ENCODE assay signal across 8 cellular contexts in the genomic region with DNA sequence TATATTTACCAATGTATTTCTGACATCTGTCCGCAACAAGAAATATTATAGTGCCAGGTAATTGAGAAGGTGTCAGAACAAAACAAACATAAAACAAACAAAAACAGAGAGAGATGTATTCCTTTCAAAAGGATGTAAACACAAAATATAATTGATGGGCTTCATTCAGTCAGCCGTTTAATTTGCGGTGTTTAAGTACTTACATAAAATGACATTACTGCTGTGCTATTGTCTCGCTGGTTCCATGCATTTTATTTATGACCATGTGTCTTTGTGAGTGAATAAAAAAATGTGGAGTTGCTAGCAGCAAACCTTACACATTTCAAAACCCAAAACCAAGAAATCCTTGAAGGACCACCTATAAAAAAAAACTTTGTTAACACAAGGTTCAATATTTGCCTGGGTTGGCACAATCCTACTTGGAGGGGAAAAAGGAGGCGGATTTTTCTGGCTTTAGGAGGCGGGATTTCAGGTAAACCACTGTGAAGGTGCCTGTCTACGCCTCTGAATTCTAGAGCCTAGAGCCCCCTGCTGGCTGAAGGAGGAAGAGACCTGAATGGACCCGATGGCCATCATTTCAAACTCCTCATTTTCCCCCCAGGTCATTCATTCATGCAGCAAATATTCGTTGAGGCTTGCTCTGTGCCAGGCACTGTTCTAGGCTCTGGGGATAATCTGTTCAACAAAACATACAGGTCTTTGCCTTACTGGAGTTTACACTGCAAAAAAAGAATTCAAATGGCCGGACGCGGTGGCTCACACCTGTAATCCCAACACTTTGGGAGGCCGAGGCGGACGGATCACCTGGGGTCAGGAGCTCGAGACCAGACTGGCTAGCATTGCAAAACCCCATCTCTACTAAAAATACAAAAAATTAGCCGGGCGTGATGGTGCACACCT.
DNase-seq lines count a peak whose midpoint lies in the region; ATAC-seq and TF ChIP-seq lines count a peak whose summit lies in the region.

No MANE protein-coding gene starts in this region.

- H3K9me3 ChIP-seq in endodermal cell (ENCODE audit: control insufficient read depth, low read length) = no peaks in the 10 kb centered on the region

- H3K4me3 ChIP-seq in endodermal cell (ENCODE audit: low read length) = no peak overlapping the region

- H3K27ac ChIP-seq in endodermal cell (ENCODE audit: low read depth, low read length) = no peak overlapping the region

- peak; percentile 70 for DNase-seq in Daoy (ENCODE audit: low read depth)
- DNase-seq in NCI-H748 (lab: John Stamatoyannopoulos, UW; ENCODE audit: unreplicated experiment) = peak; percentile 94
- DNase-seq in activated CD4-positive, alpha-beta memory T cell treated with anti-CD3 and anti-CD28 coated beads, Interleukin-2, amount 10 ng/mL, durations not matched to agents 7 days and 5 days = peak; percentile 72
- peak; percentile 93 for DNase-seq in endodermal cell
- DNase-seq in naive thymus-derived CD8-positive, alpha-beta T cell = peak; percentile 46 to 84 (median 65)
- peak; percentile 63 to 67 for DNase-seq in stimulated activated naive CD8-positive, alpha-beta T cell treated with anti-CD3 and anti-CD28 coated beads, Interleukin-15, amount 100 ng/mL, for 72 hours
- no peak for DNase-seq in putamen (ENCODE audit: low spot score)

- POLR2A ChIA-PET in activated CD4-positive, alpha-beta memory T cell treated with anti-CD3 and anti-CD28 coated beads, Interleukin-2, amount 10 ng/mL, durations not matched to agents 7 days and 5 days (lab: Charles Lee) = interaction anchor here (1.0 kb wide), 1 partner anchor 169 kb away, joined by 3 read pairs; no protein-coding TSS in a partner anchor
- POLR2A ChIA-PET in naive thymus-derived CD8-positive, alpha-beta T cell (lab: Charles Lee) = no interaction called here

- no peaks in the 10 kb centered on the region for H3K36me3 Mint-ChIP-seq in activated CD4-positive, alpha-beta memory T cell treated with anti-CD3 and anti-CD28 coated beads, Interleukin-2, amount 10 ng/mL, durations not matched to agents 7 days and 5 days (ENCODE audit: low read depth)
- no peaks in the 10 kb centered on the region for H3K36me3 Mint-ChIP-seq in endodermal cell (ENCODE audit: low read depth)
- no peaks in the 10 kb centered on the region for H3K36me3 Mint-ChIP-seq in naive thymus-derived CD8-positive, alpha-beta T cell

- peaks cover 27% of the 10 kb centered on the region for H3K27me3 Mint-ChIP-seq in activated CD4-positive, alpha-beta memory T cell treated with anti-CD3 and anti-CD28 coated beads, Interleukin-2, amount 10 ng/mL, durations not matched to agents 7 days and 5 days
- peaks cover 2% of the 10 kb centered on the region for H3K27me3 Mint-ChIP-seq in endodermal cell (ENCODE audit: insufficient read depth)
- H3K27me3 Mint-ChIP-seq in naive thymus-derived CD8-positive, alpha-beta T cell = peaks cover 10 to 44% (median 17%) of the 10 kb centered on the region in 5 donors
- H3K27me3 Mint-ChIP-seq in stimulated activated naive CD8-positive, alpha-beta T cell treated with anti-CD3 and anti-CD28 coated beads, Interleukin-15, amount 100 ng/mL, for 72 hours = peaks cover 7% of the 10 kb centered on the region

- H3K9ac ChIP-seq in endodermal cell (ENCODE audit: extremely low read depth, low read length, poor library complexity, severe bottlenecking) = no peak overlapping the region

- 68 to 72% methylated on average over 14 to 18 of the region's 18 CpGs for WGBS in endodermal cell (ENCODE audit: insufficient coverage in 1 of 2, insufficient read length in 1 of 2), 2 experiments

- ATAC-seq in HG03342 (IDR thresholded peaks at IDR 0.05; ENCODE audit: unreplicated experiment) = peak; percentile 69
- peak; percentile 78 to 95 for ATAC-seq in naive thymus-derived CD8-positive, alpha-beta T cell
- peak; percentile 75 for ATAC-seq in stimulated activated naive CD8-positive, alpha-beta T cell treated with anti-CD3 and anti-CD28 coated beads, Interleukin-15, amount 100 ng/mL, for 72 hours

- H3K36me3 ChIP-seq in endodermal cell (ENCODE audit: control insufficient read depth, insufficient read depth, low read length) = no peaks in the 10 kb centered on the region

- peak; percentile 90 for TF ChIP-seq CTCF in endodermal cell (conservative IDR thresholded peaks at IDR 0.05)

- CTCF ChIA-PET in activated CD4-positive, alpha-beta memory T cell treated with anti-CD3 and anti-CD28 coated beads, Interleukin-2, amount 10 ng/mL, durations not matched to agents 7 days and 5 days (lab: Charles Lee) = interaction anchor here (1.5 to 4.2 kb wide), 3 partner anchors 167 to 199 kb away, joined by 3 to 74 read pairs (median 40); no protein-coding TSS in a partner anchor

- no peaks in the 10 kb centered on the region for H3K9me3 Mint-ChIP-seq in activated CD4-positive, alpha-beta memory T cell treated with anti-CD3 and anti-CD28 coated beads, Interleukin-2, amount 10 ng/mL, durations not matched to agents 7 days and 5 days
- no peaks in the 10 kb centered on the region for H3K9me3 Mint-ChIP-seq in endodermal cell
- no peaks in the 10 kb centered on the region for H3K9me3 Mint-ChIP-seq in naive thymus-derived CD8-positive, alpha-beta T cell
- H3K9me3 Mint-ChIP-seq in stimulated activated naive CD8-positive, alpha-beta T cell treated with anti-CD3 and anti-CD28 coated beads, Interleukin-15, amount 100 ng/mL, for 72 hours = no peaks in the 10 kb centered on the region

- H3K27me3 ChIP-seq in endodermal cell (ENCODE audit: control insufficient read depth, insufficient read depth, low read length, poor library complexity, severe bottlenecking) = no peaks in the 10 kb centered on the region

- H3K4me3 Mint-ChIP-seq in activated CD4-positive, alpha-beta memory T cell treated with anti-CD3 and anti-CD28 coated beads, Interleukin-2, amount 10 ng/mL, durations not matched to agents 7 days and 5 days = no peak overlapping the region
- no peak overlapping the region for H3K4me3 Mint-ChIP-seq in endodermal cell
- no peak overlapping the region for H3K4me3 Mint-ChIP-seq in naive thymus-derived CD8-positive, alpha-beta T cell
- H3K4me3 Mint-ChIP-seq in stimulated activated naive CD8-positive, alpha-beta T cell treated with anti-CD3 and anti-CD28 coated beads, Interleukin-15, amount 100 ng/mL, for 72 hours = no peak overlapping the region

- peaks cover 13% of the 10 kb centered on the region for H3K4me1 Mint-ChIP-seq in activated CD4-positive, alpha-beta memory T cell treated with anti-CD3 and anti-CD28 coated beads, Interleukin-2, amount 10 ng/mL, durations not matched to agents 7 days and 5 days
- peaks cover 2% of the 10 kb centered on the region for H3K4me1 Mint-ChIP-seq in endodermal cell
- peaks cover 0 to 2% (median 0%) of the 10 kb centered on the region in 4 donors for H3K4me1 Mint-ChIP-seq in naive thymus-derived CD8-positive, alpha-beta T cell
- peaks cover 15% of the 10 kb centered on the region for H3K4me1 Mint-ChIP-seq in stimulated activated naive CD8-positive, alpha-beta T cell treated with anti-CD3 and anti-CD28 coated beads, Interleukin-15, amount 100 ng/mL, for 72 hours

- H3K27ac Mint-ChIP-seq in activated CD4-positive, alpha-beta memory T cell treated with anti-CD3 and anti-CD28 coated beads, Interleukin-2, amount 10 ng/mL, durations not matched to agents 7 days and 5 days = no peak overlapping the region
- H3K27ac Mint-ChIP-seq in endodermal cell = no peak overlapping the region
- H3K27ac Mint-ChIP-seq in naive thymus-derived CD8-positive, alpha-beta T cell = no peak overlapping the region
- no peak overlapping the region for H3K27ac Mint-ChIP-seq in stimulated activated naive CD8-positive, alpha-beta T cell treated with anti-CD3 and anti-CD28 coated beads, Interleukin-15, amount 100 ng/mL, for 72 hours

- no peaks in the 10 kb centered on the region for H3K4me1 ChIP-seq in endodermal cell (ENCODE audit: control insufficient read depth, insufficient read depth, low read length)
